In genomic region chr6:75612921-75613534, GRCh38 we compare ENCODE assay signal across 11 cellular contexts. TPM values are rescaled to one million over a fixed set of nuclear protein-coding genes. Genes with fewer than 3 reads are reported as not detected.
DNase-seq lines count a peak whose midpoint lies in the region; ATAC-seq, FAIRE-seq and TF ChIP-seq lines count a peak whose summit lies in the region.
"Had no signal": no experiment of that assay in that cellular context is flagged by ENCODE, and none has a peak within 500 bp of the region (broad histone marks: within the 10 kb centered on the region; RNA-seq: fewer than 3 reads in every experiment).

No MANE protein-coding gene starts in this region.

- no peak for TF ChIP-seq EP300 in A549 (IDR thresholded peaks at IDR 0.05)

- DNase-seq in A549 (ENCODE audit: low read depth in 1 of 2, low spot score in 1 of 2) (no peak), coronary artery (ENCODE audit: low spot score) (no peak), A673 (ENCODE audit: low spot score) (no peak)
- no peak for DNase-seq in activated CD8-positive, alpha-beta memory T cell treated with anti-CD3 and anti-CD28 coated beads, Interleukin-2, amount 50 U/mL, for 48 hours
- DNase-seq: activated CD4-positive, alpha-beta T cell treated with anti-CD3 and anti-CD28 coated beads for 48 hours had no signal

- no peaks in the 10 kb centered on the region for H3K27me3 Mint-ChIP-seq in IgD-negative memory B cell

- H3K27ac ChIP-seq in A549 (no peak overlapping the region), coronary artery (peak overlapping the region; percentile 54 to 73), muscle layer of duodenum (ENCODE audit: low read length) (peak overlapping the region; percentile 64), A673 (ENCODE audit: low read depth, low read length, poor library complexity, severe bottlenecking) (no peak overlapping the region)
- H3K27ac ChIP-seq: C4-2B had no signal

- no TSS peak for BruUV-seq in A673 (replicated peaks; lab: Mats Ljungman, UMichigan)

- H3K4me3 ChIP-seq in A549 (no peak overlapping the region), coronary artery (peak overlapping the region; percentile 27), muscle layer of duodenum (ENCODE audit: low read depth in 1 of 2, low read length in 2 of 2) (peak overlapping the region in 1 of 2 donors; percentile 31), A673 (ENCODE audit: low read depth, low read length, poor library complexity, severe bottlenecking) (no peak overlapping the region)

- TF ChIP-seq POLR2A in A549 (IDR thresholded peaks at IDR 0.05; ENCODE audit: low read length): no peak

- no peaks in the 10 kb centered on the region for H3K9me3 Mint-ChIP-seq in IgD-negative memory B cell

- TF ChIP-seq CTCF in A549 (IDR thresholded peaks at IDR 0.05) (no peak), coronary artery (IDR thresholded peaks at IDR 0.05) (no peak), A673 (conservative IDR thresholded peaks at IDR 0.05; ENCODE audit: low read depth, low read length) (no peak)

- intact Hi-C loops in A673 (cut with micrococcal nuclease; ENCODE audit: unreplicated experiment): no loop called here

- no peak for FAIRE-seq in A549 (lab: Jason Lieb, UNC)
- FAIRE-seq: bronchial epithelial cell had no signal

- WGBS in A549 (ENCODE audit: missing lambda C conversion rate): 77% methylated on average over 8 of the region's 8 CpGs

- H3K4me1 ChIP-seq in A549: peaks cover 32% of the 10 kb centered on the region
- H3K4me1 ChIP-seq in muscle layer of duodenum (ENCODE audit: control insufficient read depth in 1 of 2, insufficient read depth in 2 of 2, low read length in 2 of 2): peaks cover 24 to 58% of the 10 kb centered on the region in 2 donors
- H3K4me1 ChIP-seq in A673 (ENCODE audit: insufficient read depth, low read length, poor library complexity, severe bottlenecking): peaks cover 36% of the 10 kb centered on the region

- no peaks in the 10 kb centered on the region for H3K36me3 Mint-ChIP-seq in IgD-negative memory B cell

- peak overlapping the region; percentile 25 to 85 (median 60) for H3K4me3 Mint-ChIP-seq in IgD-negative memory B cell

- H3K27ac Mint-ChIP-seq in IgD-negative memory B cell: peak overlapping the region in 2 of 3 donors; percentile 21 to 72

- no peak for TF ChIP-seq RAD21 in A549 (conservative IDR thresholded peaks at IDR 0.05 in 1 of 2, IDR thresholded peaks at IDR 0.05 in 1 of 2)

- peaks cover 3% of the 10 kb centered on the region; the same call in 1 of the 3 replicates for H3K9me3 ChIP-seq in A549
- H3K9me3 ChIP-seq in muscle layer of duodenum (ENCODE audit: control insufficient read depth in 1 of 2, low read length in 2 of 2): no peaks in the 10 kb centered on the region
- H3K9me3 ChIP-seq in A673 (ENCODE audit: low read depth, low read length, poor library complexity, severe bottlenecking): peaks cover 3% of the 10 kb centered on the region

- H3K36me3 ChIP-seq in muscle layer of duodenum (ENCODE audit: control insufficient read depth in 1 of 2, insufficient read depth in 2 of 2, low read length in 2 of 2) (no peaks in the 10 kb centered on the region), A673 (ENCODE audit: insufficient read depth, low read length, poor library complexity, severe bottlenecking) (no peaks in the 10 kb centered on the region)

- H3K4me1 Mint-ChIP-seq in IgD-negative memory B cell: peaks cover 72 to 73% (median 72%) of the 10 kb centered on the region in 3 donors

- CTCF ChIA-PET in A549 (lab: Yijun Ruan, JAX): interaction anchor here (0.6 kb wide), 1 partner anchor 254 kb away, joined by 3 read pairs; no protein-coding TSS in a partner anchor
- CTCF ChIA-PET in A673 (lab: Charles Lee): no interaction called here

- peak overlapping the region; percentile 38 for H3K4me2 ChIP-seq in A549

- no peaks in the 10 kb centered on the region for H3K27me3 ChIP-seq in muscle layer of duodenum (ENCODE audit: low read depth, low read length)
- no peaks in the 10 kb centered on the region for H3K27me3 ChIP-seq in A673 (replicated peaks; ENCODE audit: insufficient read depth, low read depth, low read length, poor library complexity)

- POLR2A ChIA-PET in A549 (lab: Yijun Ruan, JAX): no interaction called here
- POLR2A ChIA-PET in A673 (lab: Charles Lee; ENCODE audit: low non-redundant PET): no interaction called here

- ATAC-seq in A549: no peak
- ATAC-seq in HG02981 (IDR thresholded peaks at IDR 0.05; ENCODE audit: unreplicated experiment): no peak
- no peak for ATAC-seq in HG03521 (IDR thresholded peaks at IDR 0.05; ENCODE audit: unreplicated experiment)

TF ChIP-seq in A549, 52 proteins besides CTCF, POLR2A, EP300 and RAD21:
- TF ChIP-seq RNF2 (IDR thresholded peaks at IDR 0.05; ENCODE audit: borderline replicate concordance, low read depth) (no peak), RCOR1 (IDR thresholded peaks at IDR 0.05; ENCODE audit: low read depth, low read length) (no peak), HEYL (CRISPR knock-in tag; IDR thresholded peaks at IDR 0.05) (no peak), CHD4 (IDR thresholded peaks at IDR 0.05; ENCODE audit: borderline replicate concordance) (no peak), HOXA7 (CRISPR knock-in tag; IDR thresholded peaks at IDR 0.05) (no peak), MAFK (IDR thresholded peaks at IDR 0.05; ENCODE audit: partially characterized antibody) (no peak), HES2 (IDR thresholded peaks at IDR 0.05) (no peak), POLR2AphosphoS2 (conservative IDR thresholded peaks at IDR 0.05; ENCODE audit: low read length) (no peak)

RNA-seq across cellular contexts. Expression of gene SENP6, which starts 11.3 kb away (rescaled TPM):
- polyA plus RNA-seq in A549 (2011; rRNA removed) (42.3 and 59.9 TPM in 2 replicates), A549 (2017; fragmentation: RNase III; extraction: RNeasy Plus Mini Kit Qiagen cat#74134 plus additional on column Dnase treatment) (29.8 to 30.7 TPM (median 30.0 TPM) in 3 replicates), IgD-negative memory B cell (63.6 TPM)
- 9.5 and 10.3 TPM in 2 replicates for polyA plus RNA-seq in A549 (2012; cell fraction: cytosol; rRNA removed)
- polyA plus RNA-seq in A549 (2012; cell fraction: nucleus; rRNA removed): 11.3 and 14.3 TPM in 2 replicates
- polyA minus RNA-seq in A549 (2011; rRNA and poly(A)+ RNA removed): 14.6 and 16.6 TPM in 2 replicates
- total RNA-seq in A673 (2021): 92.7 and 103 TPM in 2 replicates

Comparison
In these comparisons a context has a peak if more than half of its experiments do, and no peak if none do; other contexts are left out.
1. H3K27ac ChIP-seq: peak in coronary artery (2 of 2) and muscle layer of duodenum (single experiment); none in A549 (0 of 2) and A673 (single experiment).